21 cellular contexts compared by ENCODE assay signal in genomic region chr9:100587375-100587774, GRCh38. TPM values are rescaled to one million over a fixed set of nuclear protein-coding genes. Genes with fewer than 3 reads are reported as not detected.
DNase-seq lines count a peak whose midpoint lies in the region; FAIRE-seq and TF ChIP-seq lines count a peak whose summit lies in the region.
"Had no signal": no experiment of that assay in that cellular context is flagged by ENCODE, and none has a peak within 500 bp of the region (broad histone marks: within the 10 kb centered on the region; RNA-seq: fewer than 3 reads in every experiment).

No MANE protein-coding gene starts in this region.

- H3K4me3 ChIP-seq in SJCRH30: no peak overlapping the region
- H3K4me3 ChIP-seq: colonic mucosa, heart left ventricle, prostate gland, thoracic aorta had no signal

- no peak overlapping the region for H3K4me3 Mint-ChIP-seq in endothelial cell (ENCODE audit: unreplicated experiment)
- H3K4me3 Mint-ChIP-seq: activated CD8-positive, alpha-beta T cell treated with anti-CD3 and anti-CD28 coated beads for 36 hours; activated T-cell treated with anti-CD3 and anti-CD28 coated beads, Interleukin-2, amount 50 U/mL, for 24 hours; memory B cell; nephron progenitor cell had no signal

- peak overlapping the region; percentile 67 for H3K27ac Mint-ChIP-seq in endothelial cell (ENCODE audit: unreplicated experiment)
- H3K27ac Mint-ChIP-seq: activated CD8-positive, alpha-beta T cell treated with anti-CD3 and anti-CD28 coated beads for 36 hours; activated T-cell treated with anti-CD3 and anti-CD28 coated beads, Interleukin-2, amount 50 U/mL, for 24 hours; memory B cell; nephron progenitor cell had no signal

- no peaks in the 10 kb centered on the region for H3K9me3 Mint-ChIP-seq in endothelial cell (ENCODE audit: unreplicated experiment)
- H3K9me3 Mint-ChIP-seq: activated CD8-positive, alpha-beta T cell treated with anti-CD3 and anti-CD28 coated beads for 36 hours; activated T-cell treated with anti-CD3 and anti-CD28 coated beads, Interleukin-2, amount 50 U/mL, for 24 hours; memory B cell; nephron progenitor cell had no signal

- peaks cover 1% of the 10 kb centered on the region for H3K27me3 Mint-ChIP-seq in endothelial cell (ENCODE audit: unreplicated experiment)
- H3K27me3 Mint-ChIP-seq: activated CD8-positive, alpha-beta T cell treated with anti-CD3 and anti-CD28 coated beads for 36 hours; activated T-cell treated with anti-CD3 and anti-CD28 coated beads, Interleukin-2, amount 50 U/mL, for 24 hours; memory B cell had no signal

- no peaks in the 10 kb centered on the region for H3K36me3 ChIP-seq in SJCRH30
- H3K36me3 ChIP-seq: colonic mucosa, prostate gland, thoracic aorta had no signal

- H3K27me3 ChIP-seq in SJCRH30: no peaks in the 10 kb centered on the region
- H3K27me3 ChIP-seq: colonic mucosa, heart left ventricle had no signal

- TF ChIP-seq CTCF in endothelial cell (IDR thresholded peaks at IDR 0.05; ENCODE audit: unreplicated experiment): no peak

- no peaks in the 10 kb centered on the region for H3K9me3 ChIP-seq in SJCRH30 (replicated peaks)
- H3K9me3 ChIP-seq: colonic mucosa, heart left ventricle, prostate gland, thoracic aorta had no signal

- peak overlapping the region; percentile 14; the same call in 1 of the 2 replicates for H3K27ac ChIP-seq in SJCRH30
- H3K27ac ChIP-seq: colonic mucosa, prostate gland, thoracic aorta had no signal

- DNase-seq in HT1080 (ENCODE audit: low read depth) (peak; percentile 76), SJCRH30 (peak; percentile 38 to 63), endothelial cell (ENCODE audit: low spot score) (no peak), pulmonary artery endothelial cell (ENCODE audit: low read depth, low spot score) (peak; percentile 62), GM19239 (ENCODE audit: insufficient read length, low spot score) (no peak), germinal center (ENCODE audit: low spot score) (no peak)
- DNase-seq in activated CD4-positive, alpha-beta T cell treated with anti-CD3 and anti-CD28 coated beads for 48 hours: no peak
- DNase-seq: activated CD8-positive, alpha-beta T cell treated with anti-CD3 and anti-CD28 coated beads for 36 hours; activated naive CD4-positive, alpha-beta T cell treated with anti-CD3 and anti-CD28 coated beads, Interleukin-2, amount 50 U/mL, for 16 hours; activated T-cell treated with anti-CD3 and anti-CD28 coated beads, Interleukin-2, amount 50 U/mL, for 24 hours; colonic mucosa; heart left ventricle; NCI-H1436 treated with DMSO at 0.1 percent for 48 hours; NCI-H82; nephron progenitor cell; RPMI8226 had no signal

- H3K36me3 Mint-ChIP-seq in endothelial cell (ENCODE audit: low read depth, unreplicated experiment): no peaks in the 10 kb centered on the region
- H3K36me3 Mint-ChIP-seq: memory B cell had no signal

- H3K4me1 Mint-ChIP-seq in endothelial cell (ENCODE audit: unreplicated experiment): peaks cover 13% of the 10 kb centered on the region
- H3K4me1 Mint-ChIP-seq: memory B cell, nephron progenitor cell had no signal

- H3K4me1 ChIP-seq in SJCRH30: peaks cover 17% of the 10 kb centered on the region
- H3K4me1 ChIP-seq: colonic mucosa, prostate gland had no signal

- FAIRE-seq in GM19239 (lab: Jason Lieb, UNC): no peak
- FAIRE-seq: D721Med, islet of Langerhans had no signal

RNA-seq across cellular contexts. Expression of gene CAVIN4, which starts 9.5 kb away (rescaled TPM):
- 0.45 and 0.80 TPM in 2 replicates for total RNA-seq in HT1080 (2014; rRNA removed; shearing (Covaris generic))
- polyA plus RNA-seq in HT1080 (2015; cell fraction: cytosol; rRNA removed): 0.53 and 0.80 TPM in 2 replicates
- polyA plus RNA-seq in HT1080 (2015; cell fraction: nucleus; rRNA removed): 1.6 and 1.9 TPM in 2 replicates
- 5.4 and 7.1 TPM in 2 replicates for total RNA-seq in SJCRH30 (2014; rRNA removed; shearing (Covaris generic))
- total RNA-seq in endothelial cell (ENCODE audit: unreplicated experiment) (7.4 TPM), pulmonary artery endothelial cell (1.1 and 1.4 TPM in 2 replicates)

Comparison
In these comparisons a context has a peak if more than half of its experiments do, and no peak if none do; other contexts are left out.
1. DNase-seq: peak in HT1080 (single experiment), SJCRH30 (2 of 2) and pulmonary artery endothelial cell (single experiment); none in endothelial cell (single experiment), activated CD4-positive, alpha-beta T cell treated with anti-CD3 and anti-CD28 coated beads for 48 hours (single experiment), GM19239 (single experiment) and germinal center (single experiment).